16 cellular contexts compared by ENCODE assay signal in genomic region chr20:63877755-63878470, GRCh38. TPM values are rescaled to one million over a fixed set of nuclear protein-coding genes. Genes with fewer than 3 reads are reported as not detected.
DNase-seq lines count a peak whose midpoint lies in the region; FAIRE-seq and TF ChIP-seq lines count a peak whose summit lies in the region.
"Had no signal": no experiment of that assay in that cellular context is flagged by ENCODE, and none has a peak within 500 bp of the region (broad histone marks: within the 10 kb centered on the region; RNA-seq: fewer than 3 reads in every experiment).

No MANE protein-coding gene starts in this region.

- H3K27ac ChIP-seq in BLaER1: peak overlapping the region; percentile 94
- no peak overlapping the region for H3K27ac ChIP-seq in HEK293 (ENCODE audit: extremely low read depth, low read depth, low read length)
- H3K27ac ChIP-seq in H1 (ENCODE audit: low read depth, low read length): no peak overlapping the region
- peak overlapping the region; percentile 95 for H3K27ac ChIP-seq in neutrophil
- no peak overlapping the region for H3K27ac ChIP-seq in tibial nerve
- H3K27ac ChIP-seq: PC-9 had no signal

- H2BK12ac ChIP-seq in H1 (ENCODE audit: low read depth, low read length): no peak overlapping the region

- H3K56ac ChIP-seq in H1 (replicated peaks; ENCODE audit: insufficient read length, low read depth, low read length): no peak overlapping the region

- H2BK120ac ChIP-seq in H1 (replicated peaks; ENCODE audit: low read depth, low read length): no peak overlapping the region

- H4K91ac ChIP-seq in H1 (replicated peaks; ENCODE audit: insufficient read length, low read length): no peak overlapping the region

- H2BK20ac ChIP-seq in H1 (ENCODE audit: low read length): no peak overlapping the region

- no peaks in the 10 kb centered on the region for H3K23me2 ChIP-seq in H1 (ENCODE audit: low read depth, low read length)

- no peak for TF ChIP-seq EP300 in H1 (IDR thresholded peaks at IDR 0.05; ENCODE audit: borderline replicate concordance in 1 of 2, low read depth in 2 of 2, low read length in 2 of 2)
- no peak for TF ChIP-seq EP300 in tibial nerve (IDR thresholded peaks at IDR 0.05)

- no peak for TF ChIP-seq CTCF in HEK293 (tag by site-specific recombination; IDR thresholded peaks at IDR 0.05)
- no peak for TF ChIP-seq CTCF in H1 (IDR thresholded peaks at IDR 0.05; ENCODE audit: control extremely low read depth in 1 of 3, insufficient read depth in 1 of 3, low read depth in 1 of 3, low read length in 3 of 3)
- no peak for TF ChIP-seq CTCF in neutrophil (IDR thresholded peaks at IDR 0.05)
- TF ChIP-seq CTCF in tibial nerve (IDR thresholded peaks at IDR 0.05): no peak

- peaks cover 0 to 33% of the 10 kb centered on the region in 2 experiments; a peak in 1 of 4 replicates for H3K79me2 ChIP-seq in H1 (ENCODE audit: control insufficient read depth in 1 of 2, insufficient read depth in 2 of 2, low read length in 2 of 2)

- no peak for DNase-seq in H1 (ENCODE audit: low read depth in 1 of 2, low spot score in 2 of 2)
- DNase-seq in SHP77 (lab: John Stamatoyannopoulos, UW): no peak
- DNase-seq in tibial nerve (ENCODE audit: low spot score in 2 of 2): no peak
- no peak for DNase-seq in HUDEP-2 (lab: John Stamatoyannopoulos, UW; ENCODE audit: unreplicated experiment in 76 of 76)
- no peak for DNase-seq in activated CD4-positive, alpha-beta T cell treated with anti-CD3 and anti-CD28 coated beads, Interleukin-2, amount 50 U/mL, for 1 hour
- DNase-seq: BE2C, DMS153, MV-4-11, NCI-H446, PC-9, SHP77 treated with DMSO at 0.1 percent for 48 hours had no signal

- H3K27me3 ChIP-seq in BLaER1 (no peaks in the 10 kb centered on the region), H1 (replicated peaks in 1 of 4; ENCODE audit: control insufficient read depth in 3 of 4, extremely low read depth in 1 of 4, insufficient read depth in 3 of 4, low read length in 3 of 4) (no peaks in the 10 kb centered on the region), neutrophil (no peaks in the 10 kb centered on the region), tibial nerve (no peaks in the 10 kb centered on the region)
- H3K27me3 ChIP-seq: BE2C had no signal

- TF ChIP-seq POLR2A in H1 (IDR thresholded peaks at IDR 0.05; ENCODE audit: control extremely low read depth in 1 of 2, low read depth in 2 of 2, low read length in 2 of 2): no peak
- TF ChIP-seq POLR2A in tibial nerve (IDR thresholded peaks at IDR 0.05): no peak

- H2AFZ ChIP-seq in H1 (ENCODE audit: low read length): no peak overlapping the region
- H2AFZ ChIP-seq: PC-9 had no signal

- H3K4me2 ChIP-seq in BLaER1 (peak overlapping the region; percentile 95), H1 (ENCODE audit: insufficient read depth in 1 of 2, low read depth in 2 of 2, low read length in 2 of 2) (no peak overlapping the region)
- H3K4me2 ChIP-seq: PC-9 had no signal

- H2BK15ac ChIP-seq in H1 (ENCODE audit: low read length): no peak overlapping the region

- H4K20me1 ChIP-seq in BLaER1: peaks cover 48% of the 10 kb centered on the region
- H4K20me1 ChIP-seq in H1 (replicated peaks in 1 of 2; ENCODE audit: control insufficient read depth in 1 of 2, insufficient read depth in 2 of 2, low read length in 2 of 2): peaks cover 7 to 34% of the 10 kb centered on the region in 2 experiments

- H3K36me3 ChIP-seq in BLaER1 (peaks cover 54% of the 10 kb centered on the region), HEK293 (ENCODE audit: control insufficient read depth in 2 of 2, insufficient read depth in 1 of 2, low read length in 2 of 2) (peaks cover 9 to 75% of the 10 kb centered on the region in 2 experiments; a peak in 2 of 3 replicates), H1 (ENCODE audit: control insufficient read depth in 2 of 4, insufficient read depth in 4 of 4, low read length in 3 of 4) (peaks cover 23 to 50% (median 41%) of the 10 kb centered on the region in 4 experiments), neutrophil (peaks cover 90% of the 10 kb centered on the region), tibial nerve (peaks cover 0 to 91% (median 29%) of the 10 kb centered on the region in 3 donors)

- peak overlapping the region; percentile 70 for H3K9ac ChIP-seq in BLaER1
- H3K9ac ChIP-seq in H1 (replicated peaks in 1 of 4; ENCODE audit: extremely low read depth in 1 of 4, low read depth in 3 of 4, low read length in 3 of 4): no peak overlapping the region

- peak overlapping the region; percentile 9; the same call in 1 of the 2 replicates for H4K8ac ChIP-seq in H1 (ENCODE audit: extremely low read depth, insufficient read depth, low read length)

- H2AK5ac ChIP-seq in H1 (ENCODE audit: low read depth, low read length): no peak overlapping the region

- no peak overlapping the region for H2BK5ac ChIP-seq in H1 (ENCODE audit: low read depth, low read length)

- no peak overlapping the region for H4K5ac ChIP-seq in H1 (ENCODE audit: insufficient read length, low read depth, low read length)

- 94% methylated on average over 32 of the region's 32 CpGs; no CpG with 5 or more reads in 1 of the 2 experiments for whole genome bisulfite sequencing in H1 (ENCODE audit: extremely low coverage in 1 of 2, insufficient coverage in 1 of 2, insufficient read length in 1 of 2, insufficient replicate concordance in 2 of 2, low coverage in 1 of 2, low lambda C conversion rate in 2 of 2, missing lambda C conversion rate in 1 of 2), 2 experiments
- 89 to 92% methylated on average over 32 of the region's 32 CpGs for WGBS in tibial nerve, 2 donors

- no peak overlapping the region for H3K18ac ChIP-seq in H1 (ENCODE audit: extremely low read depth, low read length)

- H3K79me1 ChIP-seq in H1 (ENCODE audit: low read depth, low read length): peaks cover 8% of the 10 kb centered on the region; the same call in 1 of the 2 replicates

- no peak overlapping the region for H3K14ac ChIP-seq in H1 (ENCODE audit: insufficient read length)

- H3K9me3 ChIP-seq in BLaER1: peaks cover 5% of the 10 kb centered on the region; the same call in 1 of the 2 replicates
- no peaks in the 10 kb centered on the region for H3K9me3 ChIP-seq in HEK293 (ENCODE audit: control insufficient read depth, insufficient read depth, low read depth, low read length)
- H3K9me3 ChIP-seq in H1 (ENCODE audit: insufficient read depth in 2 of 2, low read depth in 1 of 2, low read length in 1 of 2): no peaks in the 10 kb centered on the region
- H3K9me3 ChIP-seq in neutrophil: no peaks in the 10 kb centered on the region
- no peaks in the 10 kb centered on the region for H3K9me3 ChIP-seq in tibial nerve
- H3K9me3 ChIP-seq: BE2C, HAP-1 had no signal

- no peak for FAIRE-seq in H1 (lab: Jason Lieb, UNC)

- H3K4ac ChIP-seq in H1 (replicated peaks; ENCODE audit: insufficient read length, low read depth, low read length): no peak overlapping the region

- CTCF ChIA-PET in HEK293 (lab: Yijun Ruan, JAX) (no interaction called here), H1 (lab: Charles Lee; ENCODE audit: partially characterized antibody) (interaction anchor here (0.6 to 4.3 kb wide), 8 partner anchors 9 to 340 kb away, joined by 3 to 12 read pairs (median 3); no protein-coding TSS in a partner anchor)

- peaks cover 72% of the 10 kb centered on the region for H3K4me1 ChIP-seq in BLaER1
- H3K4me1 ChIP-seq in HEK293 (ENCODE audit: control insufficient read depth, insufficient read depth, low read length): no peaks in the 10 kb centered on the region
- H3K4me1 ChIP-seq in H1 (replicated peaks in 1 of 4; ENCODE audit: control insufficient read depth in 3 of 4, insufficient read depth in 4 of 4, low read length in 3 of 4): no peaks in the 10 kb centered on the region
- peaks cover 37 to 60% of the 10 kb centered on the region in 2 experiments for H3K4me1 ChIP-seq in neutrophil (ENCODE audit: control insufficient read depth in 1 of 2, insufficient read depth in 1 of 2, low read depth in 1 of 2, low read length in 1 of 2)
- H3K4me1 ChIP-seq in tibial nerve: peaks cover 0 to 4% (median 0%) of the 10 kb centered on the region in 4 donors
- H3K4me1 ChIP-seq: BE2C, HAP-1 had no signal

- H3K4me3 ChIP-seq in BLaER1 (peak overlapping the region; percentile 57), HEK293 (ENCODE audit: low read depth, low read length) (no peak overlapping the region), H1 (ENCODE audit: extremely low read depth in 1 of 4, insufficient read depth in 2 of 4, low read depth in 3 of 4, low read length in 4 of 4) (no peak overlapping the region), neutrophil (ENCODE audit: low read depth in 1 of 2, low read length in 1 of 2) (peak overlapping the region in 1 of 2 experiments; percentile 32), tibial nerve (no peak overlapping the region)
- H3K4me3 ChIP-seq: HAP-1, PC-9 had no signal

- POLR2A ChIA-PET in HEK293 (lab: Yijun Ruan, JAX): interaction anchor here (0.6 to 1.3 kb wide), 2 partner anchors 13 to 132 kb away, joined by 3 read pairs; partner anchors contain the start of gene TPD52L2
- POLR2A ChIA-PET in H1 (lab: Charles Lee; ENCODE audit: partially characterized antibody): interaction anchor here (0.6 to 4.3 kb wide), 5 partner anchors 12 to 79 kb away, joined by 3 to 26 read pairs (median 7); partner anchors contain the start of genes TPD52L2 and UCKL1

- no peak overlapping the region for H3K23ac ChIP-seq in H1 (ENCODE audit: insufficient read length)

- TF ChIP-seq RAD21 in H1 (IDR thresholded peaks at IDR 0.05 in 1 of 2, conservative IDR thresholded peaks at IDR 0.05 in 1 of 2; ENCODE audit: low read depth in 2 of 2, low read length in 2 of 2): no peak

RNA-seq across cellular contexts. Expression of gene TPD52L2, which starts 12.8 kb away (rescaled TPM):
- total RNA-seq in H1 (2021; fragmentation: NEBNext Ultra II Directional; extraction: Animal tissue kit (Norgen Biotek cat#: 25700)): 77.1 and 78.1 TPM in 2 replicates
- 80.2 and 96.5 TPM in 2 replicates for polyA plus RNA-seq in H1 (2011; rRNA removed)
- 101 TPM for polyA plus RNA-seq in H1 (2011; cell fraction: cytosol; rRNA removed)
- polyA plus RNA-seq in H1 (2011; cell fraction: nucleus; rRNA removed): 124 TPM
- 61.9 to 82.8 TPM (median 77.6 TPM) in 4 replicates for polyA plus RNA-seq in H1 (2012, experiment 1 of 2)
- polyA plus RNA-seq in H1 (2012, experiment 2 of 2): 87.8 TPM
- polyA plus RNA-seq in H1 (2013, experiment 1 of 2): 57.0 TPM
- polyA plus RNA-seq in H1 (2013, experiment 2 of 2): 55.6 TPM
- polyA minus RNA-seq in H1 (2011; rRNA and poly(A)+ RNA removed): 52.5 and 67.0 TPM in 2 replicates
- 78.2 TPM for polyA minus RNA-seq in H1 (2011; cell fraction: cytosol; rRNA and poly(A)+ RNA removed)
- polyA minus RNA-seq in H1 (2011; cell fraction: nucleus; rRNA and poly(A)+ RNA removed): 31.7 TPM
- 100 to 1,000 TPM; 108 to 122 (median 115) TPM for total RNA-seq in tibial nerve

RNA-seq across cellular contexts. Expression of gene ABHD16B, which starts 16.6 kb away (rescaled TPM):
- not detected in 2 replicates for total RNA-seq in H1 (2021; fragmentation: NEBNext Ultra II Directional; extraction: Animal tissue kit (Norgen Biotek cat#: 25700))
- polyA plus RNA-seq in H1 (2011; rRNA removed): 0.05 TPM in 1 of 2 replicates, not detected in the other
- not detected for polyA plus RNA-seq in H1 (2011; cell fraction: cytosol; rRNA removed)
- polyA plus RNA-seq in H1 (2011; cell fraction: nucleus; rRNA removed): not detected
- not detected in 4 replicates for polyA plus RNA-seq in H1 (2012, experiment 1 of 2)
- not detected for polyA plus RNA-seq in H1 (2012, experiment 2 of 2)
- polyA plus RNA-seq in H1 (2013, experiment 1 of 2): not detected
- polyA plus RNA-seq in H1 (2013, experiment 2 of 2): not detected
- polyA minus RNA-seq in H1 (2011; rRNA and poly(A)+ RNA removed): not detected in 2 replicates
- polyA minus RNA-seq in H1 (2011; cell fraction: cytosol; rRNA and poly(A)+ RNA removed): not detected
- polyA minus RNA-seq in H1 (2011; cell fraction: nucleus; rRNA and poly(A)+ RNA removed): not detected
- not detected for total RNA-seq in tibial nerve
- total RNA-seq: HT-29, PC-9 had no signal

RNA-seq across cellular contexts. Expression of gene DNAJC5, which starts 17.0 kb away (rescaled TPM):
- total RNA-seq in H1 (2021; fragmentation: NEBNext Ultra II Directional; extraction: Animal tissue kit (Norgen Biotek cat#: 25700)): 31.2 and 32.8 TPM in 2 replicates
- polyA plus RNA-seq in H1 (2011; rRNA removed): 19.2 and 25.0 TPM in 2 replicates
- 22.5 TPM for polyA plus RNA-seq in H1 (2011; cell fraction: cytosol; rRNA removed)
- 27.7 TPM for polyA plus RNA-seq in H1 (2011; cell fraction: nucleus; rRNA removed)
- polyA plus RNA-seq in H1 (2012, experiment 1 of 2): 21.6 to 26.2 TPM (median 23.4 TPM) in 4 replicates
- 21.6 TPM for polyA plus RNA-seq in H1 (2012, experiment 2 of 2)
- 15.5 TPM for polyA plus RNA-seq in H1 (2013, experiment 1 of 2)
- polyA plus RNA-seq in H1 (2013, experiment 2 of 2): 16.2 TPM
- polyA minus RNA-seq in H1 (2011; rRNA and poly(A)+ RNA removed): 25.3 and 25.7 TPM in 2 replicates
- 19.9 TPM for polyA minus RNA-seq in H1 (2011; cell fraction: cytosol; rRNA and poly(A)+ RNA removed)
- 13.3 TPM for polyA minus RNA-seq in H1 (2011; cell fraction: nucleus; rRNA and poly(A)+ RNA removed)
- total RNA-seq in tibial nerve: 10 to 100 TPM; 30.6 to 40.2 (median 32.1) TPM

RNA-seq across cellular contexts. Expression of gene ZBTB46, which starts 46.8 kb away (rescaled TPM):
- 21.1 and 22.4 TPM in 2 replicates for total RNA-seq in H1 (2021; fragmentation: NEBNext Ultra II Directional; extraction: Animal tissue kit (Norgen Biotek cat#: 25700))
- polyA plus RNA-seq in H1 (2011; rRNA removed): 6.4 and 10.7 TPM in 2 replicates
- polyA plus RNA-seq in H1 (2011; cell fraction: cytosol; rRNA removed): 8.6 TPM
- polyA plus RNA-seq in H1 (2011; cell fraction: nucleus; rRNA removed): 14.3 TPM
- 8.5 to 11.4 TPM (median 10.9 TPM) in 4 replicates for polyA plus RNA-seq in H1 (2012, experiment 1 of 2)
- 11.3 TPM for polyA plus RNA-seq in H1 (2012, experiment 2 of 2)
- 7.1 TPM for polyA plus RNA-seq in H1 (2013, experiment 1 of 2)
- polyA plus RNA-seq in H1 (2013, experiment 2 of 2): 7.8 TPM
- 32.8 and 34.9 TPM in 2 replicates for polyA minus RNA-seq in H1 (2011; rRNA and poly(A)+ RNA removed)
- 22.2 TPM for polyA minus RNA-seq in H1 (2011; cell fraction: cytosol; rRNA and poly(A)+ RNA removed)
- 18.9 TPM for polyA minus RNA-seq in H1 (2011; cell fraction: nucleus; rRNA and poly(A)+ RNA removed)
- total RNA-seq in tibial nerve: 10 to 100 TPM; 11.5 to 20.4 (median 12.6) TPM

Comparison
In these comparisons a context has a peak if more than half of its experiments do, and no peak if none do; other contexts are left out.
1. H3K27ac ChIP-seq: peak in BLaER1 (single experiment) and neutrophil (single experiment); none in HEK293 (single experiment), H1 (single experiment) and tibial nerve (0 of 4).